ENCODE assay signal across 22 cellular contexts in the genomic region with DNA sequence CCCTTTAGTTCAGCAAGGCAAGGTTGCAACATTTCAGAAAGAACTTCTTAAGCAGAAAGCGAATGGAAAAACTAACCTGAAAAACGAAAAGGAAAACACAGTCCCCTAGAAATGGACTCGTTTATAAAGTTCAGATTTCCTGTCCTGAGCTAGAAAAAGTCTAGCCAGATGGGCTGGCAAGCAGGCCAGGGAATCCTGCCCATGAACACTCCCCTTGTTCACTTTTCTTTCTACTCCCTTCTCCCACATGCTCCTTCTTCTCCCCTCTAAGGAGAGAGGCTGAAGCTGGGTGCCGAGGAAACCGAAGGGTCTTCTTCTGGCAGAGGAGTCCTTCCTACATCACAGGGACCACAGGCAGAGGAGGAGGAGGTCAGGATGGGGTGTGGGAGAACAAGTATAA. TPM values are rescaled to one million over a fixed set of nuclear protein-coding genes. Genes with fewer than 3 reads are reported as not detected.
DNase-seq lines count a peak whose midpoint lies in the region; ATAC-seq and TF ChIP-seq lines count a peak whose summit lies in the region.
"Had no signal": no experiment of that assay in that cellular context is flagged by ENCODE, and none has a peak within 500 bp of the region (broad histone marks: within the 10 kb centered on the region; RNA-seq: fewer than 3 reads in every experiment).

No MANE protein-coding gene starts in this region.

- no peak overlapping the region for H3K9ac ChIP-seq in IMR-90 (ENCODE audit: low read depth, low read length)
- H3K9ac ChIP-seq: parathyroid adenoma had no signal

- no peaks in the 10 kb centered on the region for H3K36me3 Mint-ChIP-seq in activated T-helper 1 cell treated with anti-CD3 and anti-CD28 coated beads, Interleukin-12 subunit alpha, Interleukin-12 subunit beta, Interleukin-2, Interleukin-4 antibody, amounts not matched to agents 30 ng/mL and 10 ng/mL and 1 ng/mL, durations not matched to agents 14 hours and 24 hours and 36 hours (ENCODE audit: low read depth)
- H3K36me3 Mint-ChIP-seq in glutamatergic neuron (ENCODE audit: unreplicated experiment) = peaks cover 4% of the 10 kb centered on the region
- H3K36me3 Mint-ChIP-seq: CD4-positive, alpha-beta memory T cell; WTC11 had no signal

- H2BK15ac ChIP-seq in IMR-90 (ENCODE audit: low read depth, low read length) = peak overlapping the region; percentile 73; the same call in 2 of the 3 replicates

- H3K4ac ChIP-seq in IMR-90 (ENCODE audit: low read depth, low read length) = peak overlapping the region; percentile 85

- H2AFZ ChIP-seq in IMR-90 (replicated peaks; ENCODE audit: low read length, poor library complexity) = no peak overlapping the region
- H2AFZ ChIP-seq: parathyroid adenoma had no signal

- H4K20me1 ChIP-seq in IMR-90 (ENCODE audit: insufficient read depth, low read length) = no peaks in the 10 kb centered on the region

- no TSS peak for BruUV-seq in IMR-90 (replicated peaks; lab: Mats Ljungman, UMichigan)

- ATAC-seq in IMR-90 (ENCODE audit: low read depth) (no peak), GM18870 (IDR thresholded peaks at IDR 0.05; ENCODE audit: unreplicated experiment) (no peak)
- ATAC-seq: activated CD8-positive, alpha-beta T cell treated with anti-CD3 and anti-CD28 coated beads for 36 hours; naive thymus-derived CD4-positive, alpha-beta T cell; WTC11 had no signal

- TF ChIP-seq POLR2A in IMR-90 (IDR thresholded peaks at IDR 0.05; ENCODE audit: low read depth, low read length) (no peak), suprapubic skin (IDR thresholded peaks at IDR 0.05) (no peak)

- TF ChIP-seq EP300 in suprapubic skin (IDR thresholded peaks at IDR 0.05) = no peak

- peak overlapping the region; percentile 75 for H3K14ac ChIP-seq in IMR-90 (replicated peaks; ENCODE audit: low read depth, low read length)

- no peaks in the 10 kb centered on the region for H3K36me3 ChIP-seq in IMR-90 (ENCODE audit: control insufficient read depth, insufficient read depth, low read length)
- H3K36me3 ChIP-seq in suprapubic skin = no peaks in the 10 kb centered on the region

- peak overlapping the region; percentile 10; the same call in 1 of the 2 replicates for H3K27ac ChIP-seq in IMR-90 (ENCODE audit: insufficient read depth, low read length)
- peak overlapping the region; percentile 66 for H3K27ac ChIP-seq in suprapubic skin
- H3K27ac ChIP-seq: parathyroid adenoma had no signal

- H3K27me3 ChIP-seq in IMR-90 (ENCODE audit: control insufficient read depth, insufficient read depth, low read length) (no peaks in the 10 kb centered on the region), suprapubic skin (no peaks in the 10 kb centered on the region)

- H2BK20ac ChIP-seq in IMR-90 (ENCODE audit: low read depth, low read length) = peak overlapping the region; percentile 53

- no peak overlapping the region for H3K4me3 Mint-ChIP-seq in activated T-helper 1 cell treated with anti-CD3 and anti-CD28 coated beads, Interleukin-12 subunit alpha, Interleukin-12 subunit beta, Interleukin-2, Interleukin-4 antibody, amounts not matched to agents 30 ng/mL and 10 ng/mL and 1 ng/mL, durations not matched to agents 14 hours and 24 hours and 36 hours
- H3K4me3 Mint-ChIP-seq in glutamatergic neuron (ENCODE audit: unreplicated experiment) = no peak overlapping the region
- H3K4me3 Mint-ChIP-seq: activated CD8-positive, alpha-beta T cell treated with anti-CD3 and anti-CD28 coated beads for 36 hours; CD4-positive, alpha-beta memory T cell; naive thymus-derived CD4-positive, alpha-beta T cell; WTC11 had no signal

- H2AK9ac ChIP-seq in IMR-90 (replicated peaks; ENCODE audit: low read depth, low read length, poor library complexity) = peak overlapping the region; percentile 68

- peaks cover 8% of the 10 kb centered on the region for H3K27me3 Mint-ChIP-seq in activated T-helper 1 cell treated with anti-CD3 and anti-CD28 coated beads, Interleukin-12 subunit alpha, Interleukin-12 subunit beta, Interleukin-2, Interleukin-4 antibody, amounts not matched to agents 30 ng/mL and 10 ng/mL and 1 ng/mL, durations not matched to agents 14 hours and 24 hours and 36 hours (ENCODE audit: insufficient read depth)
- H3K27me3 Mint-ChIP-seq in glutamatergic neuron (ENCODE audit: unreplicated experiment) = peaks cover 5% of the 10 kb centered on the region
- H3K27me3 Mint-ChIP-seq: CD4-positive, alpha-beta memory T cell had no signal

- no peak for TF ChIP-seq RAD21 in IMR-90 (IDR thresholded peaks at IDR 0.05; ENCODE audit: low read length)

- dilution Hi-C loops in IMR-90 (cut with HindIII; ENCODE audit: low sequenced_read_pairs, unreplicated experiment) = no loop called here

- H3K27ac Mint-ChIP-seq in activated T-helper 1 cell treated with anti-CD3 and anti-CD28 coated beads, Interleukin-12 subunit alpha, Interleukin-12 subunit beta, Interleukin-2, Interleukin-4 antibody, amounts not matched to agents 30 ng/mL and 10 ng/mL and 1 ng/mL, durations not matched to agents 14 hours and 24 hours and 36 hours = peak overlapping the region; percentile 16
- H3K27ac Mint-ChIP-seq in glutamatergic neuron (ENCODE audit: unreplicated experiment) = no peak overlapping the region
- H3K27ac Mint-ChIP-seq: activated CD8-positive, alpha-beta T cell treated with anti-CD3 and anti-CD28 coated beads for 36 hours; CD4-positive, alpha-beta memory T cell; WTC11 had no signal

- H3K4me3 ChIP-seq in IMR-90 (ENCODE audit: insufficient read depth, low read depth, low read length) (no peak overlapping the region), suprapubic skin (no peak overlapping the region)

- peaks cover 10 to 94% of the 10 kb centered on the region in 2 experiments for H3K79me1 ChIP-seq in IMR-90 (ENCODE audit: low read depth in 1 of 2, low read length in 2 of 2)

- peaks cover 31% of the 10 kb centered on the region for H3K4me1 Mint-ChIP-seq in activated T-helper 1 cell treated with anti-CD3 and anti-CD28 coated beads, Interleukin-12 subunit alpha, Interleukin-12 subunit beta, Interleukin-2, Interleukin-4 antibody, amounts not matched to agents 30 ng/mL and 10 ng/mL and 1 ng/mL, durations not matched to agents 14 hours and 24 hours and 36 hours (ENCODE audit: low read depth)
- peaks cover 8% of the 10 kb centered on the region for H3K4me1 Mint-ChIP-seq in glutamatergic neuron (ENCODE audit: low read depth, unreplicated experiment)

- CTCF ChIA-PET in IMR-90 (lab: Yijun Ruan, JAX) = no interaction called here

- peak overlapping the region; percentile 87 for H2AK5ac ChIP-seq in IMR-90 (ENCODE audit: low read depth, low read length)

- intact Hi-C loops in IMR-90 (cut with micrococcal nuclease) = no loop called here
- intact Hi-C loops in activated T-helper 1 cell treated with anti-CD3 and anti-CD28 coated beads, Interleukin-12 subunit alpha, Interleukin-12 subunit beta, Interleukin-2, Interleukin-4 antibody, amounts not matched to agents 30 ng/mL and 10 ng/mL and 1 ng/mL, durations not matched to agents 14 hours and 24 hours and 36 hours (cut with micrococcal nuclease) = no loop called here

- H3K4me1 ChIP-seq in IMR-90 (ENCODE audit: control insufficient read depth, insufficient read depth, low read length) = peaks cover 31% of the 10 kb centered on the region
- H3K4me1 ChIP-seq in suprapubic skin = peaks cover 59% of the 10 kb centered on the region

- H3K23ac ChIP-seq in IMR-90 (ENCODE audit: low read depth, low read length) = peak overlapping the region; percentile 15; the same call in 1 of the 2 replicates

- H3K9me3 ChIP-seq in IMR-90 (ENCODE audit: control insufficient read depth, insufficient read depth, low read length) (no peaks in the 10 kb centered on the region), suprapubic skin (no peaks in the 10 kb centered on the region)

- no peak overlapping the region for H3K56ac ChIP-seq in IMR-90 (ENCODE audit: extremely low read depth, insufficient read depth, low read length)

- in situ Hi-C loops in IMR-90 (cut with MboI; ENCODE audit: low sequenced_read_pairs) = no loop called here

- peaks cover 55% of the 10 kb centered on the region for H3K9me1 ChIP-seq in IMR-90 (ENCODE audit: insufficient read depth, low read length)

- H3K9me3 Mint-ChIP-seq in activated T-helper 1 cell treated with anti-CD3 and anti-CD28 coated beads, Interleukin-12 subunit alpha, Interleukin-12 subunit beta, Interleukin-2, Interleukin-4 antibody, amounts not matched to agents 30 ng/mL and 10 ng/mL and 1 ng/mL, durations not matched to agents 14 hours and 24 hours and 36 hours = no peaks in the 10 kb centered on the region
- no peaks in the 10 kb centered on the region for H3K9me3 Mint-ChIP-seq in glutamatergic neuron (ENCODE audit: unreplicated experiment)
- H3K9me3 Mint-ChIP-seq: activated CD8-positive, alpha-beta T cell treated with anti-CD3 and anti-CD28 coated beads for 36 hours; CD4-positive, alpha-beta memory T cell; WTC11 had no signal

- POLR2A ChIA-PET in IMR-90 (lab: Charles Lee; ENCODE audit: unreplicated experiment) = no interaction called here

- DNase-seq in IMR-90 = no peak
- no peak for DNase-seq in activated T-helper 1 cell treated with anti-CD3 and anti-CD28 coated beads, Interleukin-12 subunit alpha, Interleukin-12 subunit beta, Interleukin-2, Interleukin-4 antibody, amounts not matched to agents 30 ng/mL and 10 ng/mL and 1 ng/mL, durations not matched to agents 14 hours and 24 hours and 36 hours (ENCODE audit: low spot score)
- DNase-seq in glutamatergic neuron = peak; percentile 5
- DNase-seq in suprapubic skin (ENCODE audit: low spot score in 2 of 2) = no peak
- no peak for DNase-seq in OCI-M2 (lab: John Stamatoyannopoulos, UW; ENCODE audit: unreplicated experiment)
- no peak for DNase-seq in HT-29 (ENCODE audit: low spot score)
- DNase-seq: activated CD8-positive, alpha-beta T cell treated with anti-CD3 and anti-CD28 coated beads for 36 hours; activated gamma-delta T cell treated with Interleukin-2 at 50 U/mL for 16 hours; activated T-cell treated with anti-CD3 and anti-CD28 coated beads for 4 hours; CD4-positive, alpha-beta memory T cell; DMS 273 treated with DMSO at 0.1 percent for 48 hours; effector CD4-positive, alpha-beta T cell; KBM-7; naive thymus-derived CD4-positive, alpha-beta T cell; NCI-H1436 treated with DMSO at 0.1 percent for 48 hours; NCI-H2171 treated with DMSO at 0.1 percent for 48 hours; NCI-H524 treated with DMSO at 0.1 percent for 48 hours; substantia nigra; T-helper 9 cell had no signal

- H4K8ac ChIP-seq in IMR-90 (ENCODE audit: low read depth in 2 of 2, low read length in 2 of 2) = peak overlapping the region in 1 of 2 experiments; percentile 31; a peak in 1 of 4 replicates

- H3K4me2 ChIP-seq in IMR-90 (ENCODE audit: low read depth, low read length) = no peak overlapping the region

- peak overlapping the region; percentile 31 for H4K5ac ChIP-seq in IMR-90 (ENCODE audit: low read depth, low read length)

- TF ChIP-seq CTCF in IMR-90 (conservative IDR thresholded peaks at IDR 0.05; ENCODE audit: low read depth, low read length) = no peak
- no peak for TF ChIP-seq CTCF in glutamatergic neuron (IDR thresholded peaks at IDR 0.05; ENCODE audit: partially characterized antibody, unreplicated experiment)
- TF ChIP-seq CTCF in suprapubic skin (IDR thresholded peaks at IDR 0.05) = no peak

- peak overlapping the region; percentile 3 for H2BK5ac ChIP-seq in IMR-90 (ENCODE audit: low read depth, low read length, poor library complexity, severe bottlenecking)

- peak overlapping the region; percentile 13; the same call in 1 of the 2 replicates for H3K18ac ChIP-seq in IMR-90 (ENCODE audit: low read depth, low read length)

- peak overlapping the region; percentile 58 for H4K91ac ChIP-seq in IMR-90 (ENCODE audit: insufficient read depth, low read depth, low read length)

- peak overlapping the region; percentile 68; the same call in 1 of the 2 replicates for H2BK120ac ChIP-seq in IMR-90 (ENCODE audit: low read depth, low read length)

- no CpG with 5 or more reads among the region's 5 CpGs for WGBS in IMR-90 (ENCODE audit: extremely low coverage in 2 of 2, insufficient read length in 1 of 2), 2 experiments
- 68% methylated on average over 5 of the region's 5 CpGs for WGBS in suprapubic skin

RNA-seq across cellular contexts. Expression of gene LTBP2, which starts 27.1 kb away (rescaled TPM):
- total RNA-seq in IMR-90 (2012; rRNA removed) (23.8 and 26.7 TPM in 2 replicates), glutamatergic neuron (ENCODE audit: unreplicated experiment) (1.2 TPM), suprapubic skin (10 to 100 TPM; 19.6 to 36.0 (median 26.2) TPM)
- 79.3 and 81.8 TPM in 2 replicates for polyA plus RNA-seq in IMR-90 (2012; rRNA removed)
- polyA plus RNA-seq in IMR-90 (2012; cell fraction: cytosol; rRNA removed) = 49.1 and 65.1 TPM in 2 replicates
- polyA plus RNA-seq in IMR-90 (2012; cell fraction: nucleus; rRNA removed; ENCODE audit: low replicate concordance) = 57.1 and 111 TPM in 2 replicates
- 0.05 and 0.24 TPM in 2 replicates for total RNA-seq in activated T-helper 1 cell treated with anti-CD3 and anti-CD28 coated beads, Interleukin-12 subunit alpha, Interleukin-12 subunit beta, Interleukin-2, Interleukin-4 antibody, amounts not matched to agents 30 ng/mL and 10 ng/mL and 1 ng/mL, durations not matched to agents 14 hours and 24 hours and 36 hours
- 0.31 and 2.6 TPM in 2 replicates for total RNA-seq in HT-29 (2014; rRNA removed; shearing (Covaris generic))
